Comparison of ENCODE assay signal across 3 cellular contexts in genomic region chr14:102920273-102920997, GRCh38.
TF ChIP-seq lines count a peak whose summit lies in the region.

No MANE protein-coding gene starts in this region.

TF ChIP-seq in HepG2, 621 proteins besides CTCF, POLR2A, EP300 and RAD21:
- TF ChIP-seq, protein P1, sequence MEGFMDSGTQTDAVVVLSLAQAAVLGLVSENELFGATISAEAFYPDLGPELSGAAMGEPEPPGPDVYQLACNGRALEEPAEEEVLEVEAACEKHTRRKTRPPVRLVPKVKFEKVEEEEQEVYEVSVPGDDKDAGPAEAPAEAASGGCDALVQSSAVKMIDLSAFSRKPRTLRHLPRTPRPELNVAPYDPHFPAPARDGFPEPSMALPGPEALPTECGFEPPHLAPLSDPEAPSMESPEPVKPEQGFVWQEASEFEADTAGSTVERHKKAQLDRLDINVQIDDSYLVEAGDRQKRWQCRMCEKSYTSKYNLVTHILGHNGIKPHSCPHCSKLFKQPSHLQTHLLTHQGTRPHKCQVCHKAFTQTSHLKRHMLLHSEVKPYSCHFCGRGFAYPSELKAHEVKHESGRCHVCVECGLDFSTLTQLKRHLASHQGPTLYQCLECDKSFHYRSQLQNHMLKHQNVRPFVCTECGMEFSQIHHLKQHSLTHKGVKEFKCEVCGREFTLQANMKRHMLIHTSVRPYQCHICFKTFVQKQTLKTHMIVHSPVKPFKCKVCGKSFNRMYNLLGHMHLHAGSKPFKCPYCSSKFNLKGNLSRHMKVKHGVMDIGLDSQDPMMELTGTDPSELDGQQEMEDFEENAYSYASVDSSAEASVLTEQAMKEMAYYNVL (CRISPR knock-in tag; IDR thresholded peaks at IDR 0.05; ENCODE audit: borderline replicate concordance): peak; percentile 21; the same call in 1 of the 2 replicates
- TF ChIP-seq LCORL (IDR thresholded peaks at IDR 0.05): 0 out of 2 replicates have a peak, but pooled peaks have one; percentile 34
- no peak for TF ChIP-seq LCORL (CRISPR knock-in tag; IDR thresholded peaks at IDR 0.05)
- no peak for TF ChIP-seq NR2C2 (CRISPR knock-in tag; IDR thresholded peaks at IDR 0.05; ENCODE audit: borderline replicate concordance)
- TF ChIP-seq SIX4 (CRISPR knock-in tag; IDR thresholded peaks at IDR 0.05): no peak
- TF ChIP-seq NFRKB (IDR thresholded peaks at IDR 0.05): 0 out of 2 replicates have a peak, but pooled peaks have one; percentile 15

TF ChIP-seq in IMR-90, 13 proteins besides CTCF, POLR2A, EP300 and RAD21:
- TF ChIP-seq SMC3 (IDR thresholded peaks at IDR 0.05; ENCODE audit: low read depth, low read length) (no peak), NFE2L2 (IDR thresholded peaks at IDR 0.05; ENCODE audit: low read depth, low read length) (no peak), MAZ (IDR thresholded peaks at IDR 0.05; ENCODE audit: borderline replicate concordance, low read depth, low read length) (no peak), RFX5 (IDR thresholded peaks at IDR 0.05; ENCODE audit: low read depth, low read length) (no peak), CEBPB (IDR thresholded peaks at IDR 0.05; ENCODE audit: low read depth, low read length) (no peak), MXI1 (IDR thresholded peaks at IDR 0.05; ENCODE audit: borderline replicate concordance, low read depth, low read length) (no peak), FOS (IDR thresholded peaks at IDR 0.05; ENCODE audit: low read depth, low read length) (no peak), BHLHE40 (IDR thresholded peaks at IDR 0.05; ENCODE audit: low read depth, low read length) (no peak), CHD1 (IDR thresholded peaks at IDR 0.05; ENCODE audit: low read depth, low read length) (no peak), RCOR1 (IDR thresholded peaks at IDR 0.05; ENCODE audit: insufficient replicate concordance, low read length) (no peak)

TF ChIP-seq in H1, 55 proteins besides CTCF, POLR2A, EP300 and RAD21:
- TF ChIP-seq, protein P2, sequence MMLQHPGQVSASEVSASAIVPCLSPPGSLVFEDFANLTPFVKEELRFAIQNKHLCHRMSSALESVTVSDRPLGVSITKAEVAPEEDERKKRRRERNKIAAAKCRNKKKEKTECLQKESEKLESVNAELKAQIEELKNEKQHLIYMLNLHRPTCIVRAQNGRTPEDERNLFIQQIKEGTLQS (IDR thresholded peaks at IDR 0.05; ENCODE audit: insufficient read depth, low read depth, low read length): no peak
- TF ChIP-seq HDAC2 (IDR thresholded peaks at IDR 0.05; ENCODE audit: borderline replicate concordance in 1 of 2, low read depth in 2 of 2, low read length in 2 of 2) (no peak), BACH1 (IDR thresholded peaks at IDR 0.05; ENCODE audit: low read length) (no peak), POU5F1 (IDR thresholded peaks at IDR 0.05; ENCODE audit: low read depth, low read length) (no peak), TAF7 (optimal IDR thresholded peaks at IDR 0.05; ENCODE audit: borderline replicate concordance, low read depth, low read length) (no peak), ASH2L (IDR thresholded peaks at IDR 0.05; ENCODE audit: low read length) (no peak), KDM5A (IDR thresholded peaks at IDR 0.05; ENCODE audit: low read length) (no peak), SP2 (IDR thresholded peaks at IDR 0.05; ENCODE audit: low read length) (no peak), SIX5 (IDR thresholded peaks at IDR 0.05; ENCODE audit: low read depth, low read length) (no peak), PHF8 (conservative IDR thresholded peaks at IDR 0.05; ENCODE audit: low read depth, low read length) (no peak), CTBP2 (IDR thresholded peaks at IDR 0.05; ENCODE audit: borderline replicate concordance, insufficient read depth, insufficient read length, low read length) (no peak), NANOG (IDR thresholded peaks at IDR 0.05; ENCODE audit: insufficient read depth, low read depth, low read length, poor library complexity, severe bottlenecking) (no peak), CBX5 (IDR thresholded peaks at IDR 0.05; ENCODE audit: low read depth, low read length) (no peak), YY1 (IDR thresholded peaks at IDR 0.05; ENCODE audit: low read depth, low read length) (no peak)
- TF ChIP-seq, protein P3, sequence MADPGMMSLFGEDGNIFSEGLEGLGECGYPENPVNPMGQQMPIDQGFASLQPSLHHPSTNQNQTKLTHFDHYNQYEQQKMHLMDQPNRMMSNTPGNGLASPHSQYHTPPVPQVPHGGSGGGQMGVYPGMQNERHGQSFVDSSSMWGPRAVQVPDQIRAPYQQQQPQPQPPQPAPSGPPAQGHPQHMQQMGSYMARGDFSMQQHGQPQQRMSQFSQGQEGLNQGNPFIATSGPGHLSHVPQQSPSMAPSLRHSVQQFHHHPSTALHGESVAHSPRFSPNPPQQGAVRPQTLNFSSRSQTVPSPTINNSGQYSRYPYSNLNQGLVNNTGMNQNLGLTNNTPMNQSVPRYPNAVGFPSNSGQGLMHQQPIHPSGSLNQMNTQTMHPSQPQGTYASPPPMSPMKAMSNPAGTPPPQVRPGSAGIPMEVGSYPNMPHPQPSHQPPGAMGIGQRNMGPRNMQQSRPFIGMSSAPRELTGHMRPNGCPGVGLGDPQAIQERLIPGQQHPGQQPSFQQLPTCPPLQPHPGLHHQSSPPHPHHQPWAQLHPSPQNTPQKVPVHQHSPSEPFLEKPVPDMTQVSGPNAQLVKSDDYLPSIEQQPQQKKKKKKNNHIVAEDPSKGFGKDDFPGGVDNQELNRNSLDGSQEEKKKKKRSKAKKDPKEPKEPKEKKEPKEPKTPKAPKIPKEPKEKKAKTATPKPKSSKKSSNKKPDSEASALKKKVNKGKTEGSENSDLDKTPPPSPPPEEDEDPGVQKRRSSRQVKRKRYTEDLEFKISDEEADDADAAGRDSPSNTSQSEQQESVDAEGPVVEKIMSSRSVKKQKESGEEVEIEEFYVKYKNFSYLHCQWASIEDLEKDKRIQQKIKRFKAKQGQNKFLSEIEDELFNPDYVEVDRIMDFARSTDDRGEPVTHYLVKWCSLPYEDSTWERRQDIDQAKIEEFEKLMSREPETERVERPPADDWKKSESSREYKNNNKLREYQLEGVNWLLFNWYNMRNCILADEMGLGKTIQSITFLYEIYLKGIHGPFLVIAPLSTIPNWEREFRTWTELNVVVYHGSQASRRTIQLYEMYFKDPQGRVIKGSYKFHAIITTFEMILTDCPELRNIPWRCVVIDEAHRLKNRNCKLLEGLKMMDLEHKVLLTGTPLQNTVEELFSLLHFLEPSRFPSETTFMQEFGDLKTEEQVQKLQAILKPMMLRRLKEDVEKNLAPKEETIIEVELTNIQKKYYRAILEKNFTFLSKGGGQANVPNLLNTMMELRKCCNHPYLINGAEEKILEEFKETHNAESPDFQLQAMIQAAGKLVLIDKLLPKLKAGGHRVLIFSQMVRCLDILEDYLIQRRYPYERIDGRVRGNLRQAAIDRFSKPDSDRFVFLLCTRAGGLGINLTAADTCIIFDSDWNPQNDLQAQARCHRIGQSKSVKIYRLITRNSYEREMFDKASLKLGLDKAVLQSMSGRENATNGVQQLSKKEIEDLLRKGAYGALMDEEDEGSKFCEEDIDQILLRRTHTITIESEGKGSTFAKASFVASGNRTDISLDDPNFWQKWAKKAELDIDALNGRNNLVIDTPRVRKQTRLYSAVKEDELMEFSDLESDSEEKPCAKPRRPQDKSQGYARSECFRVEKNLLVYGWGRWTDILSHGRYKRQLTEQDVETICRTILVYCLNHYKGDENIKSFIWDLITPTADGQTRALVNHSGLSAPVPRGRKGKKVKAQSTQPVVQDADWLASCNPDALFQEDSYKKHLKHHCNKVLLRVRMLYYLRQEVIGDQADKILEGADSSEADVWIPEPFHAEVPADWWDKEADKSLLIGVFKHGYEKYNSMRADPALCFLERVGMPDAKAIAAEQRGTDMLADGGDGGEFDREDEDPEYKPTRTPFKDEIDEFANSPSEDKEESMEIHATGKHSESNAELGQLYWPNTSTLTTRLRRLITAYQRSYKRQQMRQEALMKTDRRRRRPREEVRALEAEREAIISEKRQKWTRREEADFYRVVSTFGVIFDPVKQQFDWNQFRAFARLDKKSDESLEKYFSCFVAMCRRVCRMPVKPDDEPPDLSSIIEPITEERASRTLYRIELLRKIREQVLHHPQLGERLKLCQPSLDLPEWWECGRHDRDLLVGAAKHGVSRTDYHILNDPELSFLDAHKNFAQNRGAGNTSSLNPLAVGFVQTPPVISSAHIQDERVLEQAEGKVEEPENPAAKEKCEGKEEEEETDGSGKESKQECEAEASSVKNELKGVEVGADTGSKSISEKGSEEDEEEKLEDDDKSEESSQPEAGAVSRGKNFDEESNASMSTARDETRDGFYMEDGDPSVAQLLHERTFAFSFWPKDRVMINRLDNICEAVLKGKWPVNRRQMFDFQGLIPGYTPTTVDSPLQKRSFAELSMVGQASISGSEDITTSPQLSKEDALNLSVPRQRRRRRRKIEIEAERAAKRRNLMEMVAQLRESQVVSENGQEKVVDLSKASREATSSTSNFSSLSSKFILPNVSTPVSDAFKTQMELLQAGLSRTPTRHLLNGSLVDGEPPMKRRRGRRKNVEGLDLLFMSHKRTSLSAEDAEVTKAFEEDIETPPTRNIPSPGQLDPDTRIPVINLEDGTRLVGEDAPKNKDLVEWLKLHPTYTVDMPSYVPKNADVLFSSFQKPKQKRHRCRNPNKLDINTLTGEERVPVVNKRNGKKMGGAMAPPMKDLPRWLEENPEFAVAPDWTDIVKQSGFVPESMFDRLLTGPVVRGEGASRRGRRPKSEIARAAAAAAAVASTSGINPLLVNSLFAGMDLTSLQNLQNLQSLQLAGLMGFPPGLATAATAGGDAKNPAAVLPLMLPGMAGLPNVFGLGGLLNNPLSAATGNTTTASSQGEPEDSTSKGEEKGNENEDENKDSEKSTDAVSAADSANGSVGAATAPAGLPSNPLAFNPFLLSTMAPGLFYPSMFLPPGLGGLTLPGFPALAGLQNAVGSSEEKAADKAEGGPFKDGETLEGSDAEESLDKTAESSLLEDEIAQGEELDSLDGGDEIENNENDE (IDR thresholded peaks at IDR 0.05; ENCODE audit: insufficient replicate concordance, low read length): no peak
